ENCODE assay signal across 8 cellular contexts in the genomic region with DNA sequence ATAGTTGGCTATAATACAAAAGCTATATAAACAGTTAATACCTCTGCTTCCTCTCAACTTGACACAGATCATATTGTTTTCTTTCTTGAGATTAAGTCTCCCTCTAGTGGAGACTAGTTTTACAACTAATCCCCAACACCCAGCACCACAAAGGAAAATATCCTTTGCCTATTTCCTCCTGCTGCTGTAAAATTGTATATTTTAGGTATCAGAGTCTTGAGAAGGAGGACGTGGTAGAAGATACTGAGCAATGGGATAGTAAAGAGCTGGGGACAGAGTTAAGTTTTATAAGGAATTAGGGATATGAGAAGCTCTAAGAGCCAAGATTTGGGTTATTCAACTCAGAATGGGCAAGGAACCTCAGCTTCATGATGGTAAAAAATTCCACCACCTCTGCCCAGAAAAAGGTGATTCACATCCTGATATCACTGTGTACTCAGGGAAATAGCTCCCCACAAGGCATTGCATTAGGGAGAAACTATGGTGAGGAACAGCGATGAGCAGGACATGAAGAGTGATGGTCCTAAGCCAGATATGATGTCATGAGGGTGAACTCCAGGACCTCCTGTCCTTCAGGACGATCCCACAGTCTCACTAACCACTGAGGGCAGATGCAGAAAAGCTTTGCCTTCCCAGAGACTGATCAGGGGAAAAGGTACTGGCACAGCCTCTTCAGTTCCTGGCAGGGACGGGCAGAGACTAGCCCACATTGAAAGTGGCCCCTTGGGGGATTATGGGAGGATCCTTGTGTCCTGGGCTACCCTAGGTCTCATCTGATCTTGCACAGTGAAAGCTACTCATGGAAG. TPM values are rescaled to one million over a fixed set of nuclear protein-coding genes. Genes with fewer than 3 reads are reported as not detected.
A peak's percentile ranks its signal among the peaks of the same experiment; 100 is the strongest.
DNase-seq lines count a peak whose midpoint lies in the region; ATAC-seq and TF ChIP-seq lines count a peak whose summit lies in the region.

No MANE protein-coding gene starts in this region.

- H3K27ac ChIP-seq in A673 (ENCODE audit: low read depth, low read length, poor library complexity, severe bottlenecking) (no peak overlapping the region), neutrophil (no peak overlapping the region)

- BruUV-seq in A673 (replicated peaks; lab: Mats Ljungman, UMichigan) = no TSS peak

- CTCF ChIA-PET in A673 (lab: Charles Lee) = interaction anchor here (0.6 to 2.6 kb wide), 5 partner anchors 153 to 200 kb away, joined by 3 to 28 read pairs (median 3); partner anchors contain the start of genes FCER1G and TOMM40L
- CTCF ChIA-PET in T-cell (lab: Charles Lee) = interaction anchor here (0.5 to 2.2 kb wide), 27 partner anchors 9 to 1442 kb away, joined by 3 to 36 read pairs (median 5); partner anchors contain the start of genes TOMM40L (in 2 of the 2), CFAP126 (in 1 of the 2), F11R (in 1 of the 2) and KLHDC9 (in 1 of the 2)

- H3K4me3 ChIP-seq in A673 (ENCODE audit: low read depth, low read length, poor library complexity, severe bottlenecking) = no peak overlapping the region
- peak overlapping the region; percentile 15 for H3K4me3 ChIP-seq in fibroblast of mammary gland (ENCODE audit: control insufficient read depth, low read depth, low read length)
- H3K4me3 ChIP-seq in neutrophil (ENCODE audit: low read depth in 1 of 2, low read length in 1 of 2) = no peak overlapping the region

- H3K27me3 Mint-ChIP-seq in T-cell = no peaks in the 10 kb centered on the region

- H3K9me3 Mint-ChIP-seq in T-cell = no peaks in the 10 kb centered on the region

- POLR2A ChIA-PET in A673 (lab: Charles Lee; ENCODE audit: low non-redundant PET) (no interaction called here), T-cell (lab: Charles Lee) (no interaction called here)

- H3K4me1 Mint-ChIP-seq in T-cell = peaks cover 14 to 24% (median 19%) of the 10 kb centered on the region in 3 donors

- H3K36me3 Mint-ChIP-seq in T-cell = no peaks in the 10 kb centered on the region

- no peak overlapping the region for H3K4me3 Mint-ChIP-seq in T-cell

- intact Hi-C loops in A673 (cut with micrococcal nuclease; ENCODE audit: unreplicated experiment) = loop anchor here (5.0 kb wide), 3 partner anchors 155 to 200 kb away; partner anchors contain the start of gene TOMM40L

- peak; percentile 79 to 84 (median 82) for ATAC-seq in T-cell (replicated peaks in 1 of 4)
- no peak for ATAC-seq in GM19467 (IDR thresholded peaks at IDR 0.05; ENCODE audit: unreplicated experiment)

- H3K27me3 ChIP-seq in A673 (replicated peaks; ENCODE audit: insufficient read depth, low read depth, low read length, poor library complexity) (no peaks in the 10 kb centered on the region), neutrophil (no peaks in the 10 kb centered on the region)

- TF ChIP-seq CTCF in A673 (conservative IDR thresholded peaks at IDR 0.05; ENCODE audit: low read depth, low read length) (peak; percentile 72), GM12873 (IDR thresholded peaks at IDR 0.05; ENCODE audit: insufficient read depth, low read depth, low read length, missing control alignments) (peak; percentile 53), fibroblast of mammary gland (conservative IDR thresholded peaks at IDR 0.05; ENCODE audit: control insufficient read depth, insufficient read depth, low read depth, low read length) (peak; percentile 64), neutrophil (IDR thresholded peaks at IDR 0.05) (peak; percentile 79)

- H3K4me1 ChIP-seq in A673 (ENCODE audit: insufficient read depth, low read length, poor library complexity, severe bottlenecking) (peaks cover 6% of the 10 kb centered on the region), neutrophil (ENCODE audit: control insufficient read depth in 1 of 2, insufficient read depth in 1 of 2, low read depth in 1 of 2, low read length in 1 of 2) (peaks cover 0 to 4% of the 10 kb centered on the region in 2 experiments)

- DNase-seq in A673 (ENCODE audit: low spot score) (peak; percentile 76), NCI-H146 (lab: John Stamatoyannopoulos, UW) (peak; percentile 43), T-cell (no peak), fibroblast of mammary gland (ENCODE audit: low read depth) (peak; percentile 98), occipital lobe (lab: John Stamatoyannopoulos, UW) (no peak)

- no peak overlapping the region for H3K27ac Mint-ChIP-seq in T-cell

- H3K36me3 ChIP-seq in A673 (ENCODE audit: insufficient read depth, low read length, poor library complexity, severe bottlenecking) (no peaks in the 10 kb centered on the region), neutrophil (no peaks in the 10 kb centered on the region)

- no peaks in the 10 kb centered on the region for H3K9me3 ChIP-seq in A673 (ENCODE audit: low read depth, low read length, poor library complexity, severe bottlenecking)
- no peaks in the 10 kb centered on the region for H3K9me3 ChIP-seq in neutrophil

RNA-seq across cellular contexts. Expression of gene CFAP126, which starts 14.7 kb away (rescaled TPM):
- total RNA-seq in A673 (2021) (not detected in 2 replicates), T-cell (not detected), occipital lobe (0.31 TPM)

Comparison
In these comparisons a context has a peak if more than half of its experiments do, and no peak if none do; other contexts are left out.
1. DNase-seq: peak in A673 (single experiment), NCI-H146 (single experiment) and fibroblast of mammary gland (single experiment); none in T-cell (0 of 34) and occipital lobe (single experiment).
2. Peak in every context shown above with its lines, with median percentiles within 50 percentile points of each other: CTCF ChIP-seq.